9 cellular contexts compared by ENCODE assay signal in genomic region chr15:51093488-51093864, GRCh38. TPM values are rescaled to one million over a fixed set of nuclear protein-coding genes. Genes with fewer than 3 reads are reported as not detected.
DNase-seq lines count a peak whose midpoint lies in the region; ATAC-seq, FAIRE-seq and TF ChIP-seq lines count a peak whose summit lies in the region.
"Had no signal": no experiment of that assay in that cellular context is flagged by ENCODE, and none has a peak within 500 bp of the region (broad histone marks: within the 10 kb centered on the region; RNA-seq: fewer than 3 reads in every experiment).

No MANE protein-coding gene starts in this region.

- H3K36me3 ChIP-seq in HUES48 (ENCODE audit: control insufficient read depth, insufficient read depth, low read length): no peaks in the 10 kb centered on the region
- no peaks in the 10 kb centered on the region for H3K36me3 ChIP-seq in breast epithelium
- no peaks in the 10 kb centered on the region for H3K36me3 ChIP-seq in small intestine (ENCODE audit: control insufficient read depth in 2 of 2, insufficient read depth in 2 of 2, low read length in 2 of 2)

- intact Hi-C loops in breast epithelium (cut with DNase I; ENCODE audit: low total_unique reads) (no loop called here), left colon (cut with DNase I, micrococcal nuclease) (no loop called here)

- no peak for FAIRE-seq in small intestine (lab: Jason Lieb, UNC)
- FAIRE-seq: urothelium cell line had no signal

- no peak for TF ChIP-seq CTCF in breast epithelium (IDR thresholded peaks at IDR 0.05)

- H3K4me3 ChIP-seq in HUES48 (ENCODE audit: low read depth, low read length) (peak overlapping the region; percentile 76), breast epithelium (peak overlapping the region; percentile 56 to 80 (median 66)), small intestine (ENCODE audit: low read depth in 1 of 2, low read length in 2 of 2) (peak overlapping the region; percentile 7 to 32)

- peaks cover 4% of the 10 kb centered on the region; the same call in 1 of the 2 replicates for H3K4me1 ChIP-seq in HUES48 (ENCODE audit: control insufficient read depth, insufficient read depth, low read length)
- peaks cover 0 to 6% of the 10 kb centered on the region in 2 donors for H3K4me1 ChIP-seq in breast epithelium
- H3K4me1 ChIP-seq in small intestine (ENCODE audit: control insufficient read depth in 2 of 2, insufficient read depth in 1 of 2, low read depth in 1 of 2, low read length in 1 of 2): no peaks in the 10 kb centered on the region

- peaks cover 61 to 82% of the 10 kb centered on the region in 2 donors for H3K27me3 Mint-ChIP-seq in natural killer cell treated with Interleukin-12 subunit alpha and Interleukin-12 subunit beta and Interleukin-15 and Interleukin-18, amount 100 ng/mL, for 72 hours

- H3K27me3 ChIP-seq in HUES48 (ENCODE audit: control insufficient read depth, insufficient read depth, low read length) (peaks cover 79% of the 10 kb centered on the region), breast epithelium (peaks cover 3 to 20% of the 10 kb centered on the region in 2 donors), small intestine (ENCODE audit: control insufficient read depth in 2 of 2, insufficient read depth in 2 of 2, low read length in 2 of 2) (peaks cover 0 to 4% of the 10 kb centered on the region in 2 donors)

- H3K27ac ChIP-seq in HUES48 (ENCODE audit: low read depth, low read length) (no peak overlapping the region), breast epithelium (peak overlapping the region in 1 of 2 donors; percentile 67), small intestine (ENCODE audit: low read depth in 1 of 2, low read length in 1 of 2) (peak overlapping the region in 1 of 2 donors; percentile 24)

- H3K9me3 ChIP-seq in HUES48 (ENCODE audit: control insufficient read depth, insufficient read depth, low read length) (no peaks in the 10 kb centered on the region), breast epithelium (no peaks in the 10 kb centered on the region), small intestine (ENCODE audit: control insufficient read depth, low read depth) (no peaks in the 10 kb centered on the region)

- TF ChIP-seq POLR2A in breast epithelium (IDR thresholded peaks at IDR 0.05): no peak

- peak; percentile 1 for ATAC-seq in left colon
- ATAC-seq in natural killer cell treated with Interleukin-12 subunit alpha and Interleukin-12 subunit beta and Interleukin-15 and Interleukin-18, amount 100 ng/mL, for 72 hours: no peak

- WGBS in small intestine, 3 donors: 6 to 13% (median 9%) methylated on average over 20 to 21 of the region's 21 CpGs

- DNase-seq in breast epithelium (ENCODE audit: low spot score in 2 of 2): no peak
- peak in 1 of 2 donors; percentile 11 for DNase-seq in left colon
- DNase-seq in small intestine: no peak
- DNase-seq in NCI-H1417 (lab: John Stamatoyannopoulos, UW): no peak
- no peak for DNase-seq in NCI-H510A (lab: John Stamatoyannopoulos, UW)
- DNase-seq in natural killer cell treated with Interleukin-12 subunit alpha and Interleukin-12 subunit beta and Interleukin-15 and Interleukin-18, amount 100 ng/mL, for 72 hours (ENCODE audit: low spot score): no peak
- DNase-seq in activated CD4-positive, alpha-beta T cell treated with anti-CD3 and anti-CD28 coated beads, Interleukin-2, amount 50 U/mL, for 4 hours: no peak

- H3K4me1 Mint-ChIP-seq in natural killer cell treated with Interleukin-12 subunit alpha and Interleukin-12 subunit beta and Interleukin-15 and Interleukin-18, amount 100 ng/mL, for 72 hours (ENCODE audit: low read depth in 2 of 2): no peaks in the 10 kb centered on the region

- no peak overlapping the region for H3K27ac Mint-ChIP-seq in natural killer cell treated with Interleukin-12 subunit alpha and Interleukin-12 subunit beta and Interleukin-15 and Interleukin-18, amount 100 ng/mL, for 72 hours

- H3K36me3 Mint-ChIP-seq in natural killer cell treated with Interleukin-12 subunit alpha and Interleukin-12 subunit beta and Interleukin-15 and Interleukin-18, amount 100 ng/mL, for 72 hours: no peaks in the 10 kb centered on the region

- H3K9ac ChIP-seq in HUES48 (ENCODE audit: low read depth, low read length): no peak overlapping the region

- H3K9me3 Mint-ChIP-seq in natural killer cell treated with Interleukin-12 subunit alpha and Interleukin-12 subunit beta and Interleukin-15 and Interleukin-18, amount 100 ng/mL, for 72 hours: no peaks in the 10 kb centered on the region

- no peak overlapping the region for H3K4me3 Mint-ChIP-seq in natural killer cell treated with Interleukin-12 subunit alpha and Interleukin-12 subunit beta and Interleukin-15 and Interleukin-18, amount 100 ng/mL, for 72 hours

RNA-seq across cellular contexts. Expression of gene TNFAIP8L3, which starts 1.2 kb away (rescaled TPM):
- 1 to 10 TPM; 2.5 to 4.3 (median 4.0) TPM for total RNA-seq in breast epithelium
- total RNA-seq in left colon: 10 to 100 TPM in 1 of 2 donors, 1 to 10 TPM in 1; 9.7 to 12.7 TPM
- polyA plus RNA-seq in small intestine: 1 to 10 TPM in 2 of 3 donors, not detected in 1; 3.5 to 8.4 TPM
- total RNA-seq in natural killer cell treated with Interleukin-12 subunit alpha and Interleukin-12 subunit beta and Interleukin-15 and Interleukin-18, amount 100 ng/mL, for 72 hours: not detected

Comparison
In these comparisons a context has a peak if more than half of its experiments do, and no peak if none do; other contexts are left out.
1. H3K4me3 ChIP-seq: peak in every context shown above with its lines; median percentile 76 in HUES48; 66 in breast epithelium; 20 in small intestine.